19 cellular contexts compared by ENCODE assay signal in genomic region chr6:134233180-134233579, GRCh38.
"Had no signal": no experiment of that assay in that cellular context is flagged by ENCODE, and none has a peak within 500 bp of the region (broad histone marks: within the 10 kb centered on the region; RNA-seq: fewer than 3 reads in every experiment).

No MANE protein-coding gene starts in this region.

- H3K27ac ChIP-seq: epithelial cell of prostate, foreskin keratinocyte, psoas muscle, suprapubic skin had no signal

- H3K27ac Mint-ChIP-seq: activated CD4-positive, alpha-beta T cell treated with anti-CD3 and anti-CD28 coated beads for 36 hours; activated naive CD8-positive, alpha-beta T cell; stimulated activated naive CD8-positive, alpha-beta T cell treated with anti-CD3 and anti-CD28 coated beads, Interleukin-15, amount 100 ng/mL, for 72 hours; type B pancreatic cell had no signal

- H3K36me3 ChIP-seq: suprapubic skin had no signal

- H3K4me3 ChIP-seq: lung, psoas muscle, skin epidermis, suprapubic skin had no signal

- DNase-seq: activated CD4-positive, alpha-beta T cell treated with anti-CD3 and anti-CD28 coated beads for 36 hours; activated CD4-positive, alpha-beta T cell treated with anti-CD3 and anti-CD28 coated beads, Interleukin-2, amount 50 U/mL, for 48 hours; dermis blood vessel endothelial cell; foreskin keratinocyte; hippocampal formation; psoas muscle; right cardiac atrium; stimulated activated CD4-positive, alpha-beta T cell treated with anti-CD3 and anti-CD28 coated beads, Interleukin-15, amount 100 ng/mL, for 24 hours; stimulated activated CD4-positive, alpha-beta T cell treated with anti-CD3 and anti-CD28 coated beads, Interleukin-2, amount 100 ng/mL, for 48 hours; stimulated activated naive CD8-positive, alpha-beta T cell treated with anti-CD3 and anti-CD28 coated beads, Interleukin-15, amount 100 ng/mL, for 72 hours had no signal

- H3K9me3 Mint-ChIP-seq: neural crest cell, type B pancreatic cell had no signal

- H3K27me3 ChIP-seq: foreskin keratinocyte, suprapubic skin had no signal

- H3K36me3 Mint-ChIP-seq: type B pancreatic cell had no signal

- H3K9me3 ChIP-seq: psoas muscle, suprapubic skin had no signal

- FAIRE-seq: islet of Langerhans, TTC549 had no signal

- H3K4me3 Mint-ChIP-seq: activated CD4-positive, alpha-beta T cell treated with anti-CD3 and anti-CD28 coated beads for 36 hours; activated naive CD8-positive, alpha-beta T cell; neural crest cell; stimulated activated naive CD8-positive, alpha-beta T cell treated with anti-CD3 and anti-CD28 coated beads, Interleukin-15, amount 100 ng/mL, for 72 hours; type B pancreatic cell had no signal

- H3K4me1 ChIP-seq: psoas muscle had no signal

- ATAC-seq: activated CD4-positive, alpha-beta T cell treated with anti-CD3 and anti-CD28 coated beads for 36 hours; foreskin keratinocyte; psoas muscle; right cardiac atrium; stimulated activated naive CD8-positive, alpha-beta T cell treated with anti-CD3 and anti-CD28 coated beads, Interleukin-15, amount 100 ng/mL, for 72 hours had no signal

- H3K4me1 Mint-ChIP-seq: neural crest cell had no signal

- H3K27me3 Mint-ChIP-seq: activated CD4-positive, alpha-beta T cell treated with anti-CD3 and anti-CD28 coated beads for 36 hours; activated naive CD8-positive, alpha-beta T cell; stimulated activated naive CD8-positive, alpha-beta T cell treated with anti-CD3 and anti-CD28 coated beads, Interleukin-15, amount 100 ng/mL, for 72 hours; type B pancreatic cell had no signal
